12 cellular contexts compared by ENCODE assay signal in genomic region chr17:46003907-46004748, GRCh38. TPM values are rescaled to one million over a fixed set of nuclear protein-coding genes. Genes with fewer than 3 reads are reported as not detected.
A peak's percentile ranks its signal among the peaks of the same experiment; 100 is the strongest.
DNase-seq lines count a peak whose midpoint lies in the region; ATAC-seq and TF ChIP-seq lines count a peak whose summit lies in the region.
"Had no signal": no experiment of that assay in that cellular context is flagged by ENCODE, and none has a peak within 500 bp of the region (broad histone marks: within the 10 kb centered on the region; RNA-seq: fewer than 3 reads in every experiment).

No MANE protein-coding gene starts in this region.

- H3K4me3 Mint-ChIP-seq in chondrocyte (ENCODE audit: unreplicated experiment) = no peak overlapping the region
- H3K4me3 Mint-ChIP-seq: activated naive CD4-positive, alpha-beta T cell treated with anti-CD3 and anti-CD28 coated beads, Interleukin-2, amount 50 U/mL, for 24 hours had no signal

- 24 to 55% methylated on average over 5 to 6 of the region's 6 CpGs for WGBS in lower leg skin, 2 donors

- no peak overlapping the region for H3K4me3 ChIP-seq in mucosa of descending colon
- H3K4me3 ChIP-seq in lower leg skin (ENCODE audit: low read depth, poor library complexity, severe bottlenecking) = no peak overlapping the region

- H3K4me1 ChIP-seq in mucosa of descending colon (ENCODE audit: low read depth) = peaks cover 10% of the 10 kb centered on the region

- no peaks in the 10 kb centered on the region for H3K36me3 ChIP-seq in mucosa of descending colon (ENCODE audit: low read depth)

- no peaks in the 10 kb centered on the region for H3K9me3 ChIP-seq in mucosa of descending colon

- H3K4me1 Mint-ChIP-seq in chondrocyte (ENCODE audit: low read depth) = peaks cover 22% of the 10 kb centered on the region
- H3K4me1 Mint-ChIP-seq: activated naive CD4-positive, alpha-beta T cell treated with anti-CD3 and anti-CD28 coated beads, Interleukin-2, amount 50 U/mL, for 24 hours had no signal

- peak overlapping the region; percentile 32 for H3K27ac Mint-ChIP-seq in chondrocyte (ENCODE audit: unreplicated experiment)
- H3K27ac Mint-ChIP-seq: activated naive CD4-positive, alpha-beta T cell treated with anti-CD3 and anti-CD28 coated beads, Interleukin-2, amount 50 U/mL, for 24 hours had no signal

- DNase-seq in COR-L47 (lab: John Stamatoyannopoulos, UW) (peak; percentile 83), NCI-H2081 treated with DMSO at 0.1 percent for 48 hours (lab: John Stamatoyannopoulos, UW) (peak; percentile 58), chondrocyte (ENCODE audit: low spot score) (no peak), mucosa of descending colon (peak; percentile 69 to 80 (median 78)), lower leg skin (ENCODE audit: low spot score in 2 of 2) (no peak)
- DNase-seq: NCI-H187, T1000 had no signal

- TF ChIP-seq POLR2A in lower leg skin (IDR thresholded peaks at IDR 0.05) = no peak

- no peaks in the 10 kb centered on the region for H3K9me3 Mint-ChIP-seq in chondrocyte (ENCODE audit: low read depth)
- H3K9me3 Mint-ChIP-seq: activated naive CD4-positive, alpha-beta T cell treated with anti-CD3 and anti-CD28 coated beads, Interleukin-2, amount 50 U/mL, for 24 hours had no signal

- intact Hi-C loops in mucosa of descending colon (cut with DNase I, micrococcal nuclease) = loop anchor here in 1 of 2 donors (10.0 kb wide), 1 partner anchor 211 kb away; no protein-coding TSS in a partner anchor
- intact Hi-C loops in lower leg skin (cut with DNase I; ENCODE audit: low total_unique reads) = loop anchor here (5.0 kb wide), 1 partner anchor 208 kb away; no protein-coding TSS in a partner anchor

- no peaks in the 10 kb centered on the region for H3K27me3 Mint-ChIP-seq in chondrocyte (ENCODE audit: low read depth)
- H3K27me3 Mint-ChIP-seq: activated naive CD4-positive, alpha-beta T cell treated with anti-CD3 and anti-CD28 coated beads, Interleukin-2, amount 50 U/mL, for 24 hours had no signal

- H3K36me3 Mint-ChIP-seq in chondrocyte (ENCODE audit: low read depth) = no peaks in the 10 kb centered on the region
- H3K36me3 Mint-ChIP-seq: activated naive CD4-positive, alpha-beta T cell treated with anti-CD3 and anti-CD28 coated beads, Interleukin-2, amount 50 U/mL, for 24 hours had no signal

- ATAC-seq in mucosa of descending colon = peak; percentile 76
- no peak for ATAC-seq in GM21528 (IDR thresholded peaks at IDR 0.05; ENCODE audit: low FRiP score, unreplicated experiment)
- ATAC-seq in HG03342 (IDR thresholded peaks at IDR 0.05; ENCODE audit: unreplicated experiment) = no peak
- ATAC-seq in HG03159 (IDR thresholded peaks at IDR 0.05; ENCODE audit: unreplicated experiment) = no peak

- TF ChIP-seq CTCF in chondrocyte (IDR thresholded peaks at IDR 0.05) = no peak
- TF ChIP-seq CTCF in mucosa of descending colon (IDR thresholded peaks at IDR 0.05) = no peak
- TF ChIP-seq CTCF in lower leg skin (IDR thresholded peaks at IDR 0.05) = no peak

RNA-seq across cellular contexts. Expression of gene STH, which starts 5.1 kb away (rescaled TPM):
- not detected in 3 replicates for total RNA-seq in chondrocyte
- total RNA-seq in mucosa of descending colon = not detected
- not detected for total RNA-seq in lower leg skin
- total RNA-seq: osteocyte had no signal

Comparison
In these comparisons a context has a peak if more than half of its experiments do, and no peak if none do; other contexts are left out.
1. DNase-seq: peak in COR-L47 (single experiment), NCI-H2081 treated with DMSO at 0.1 percent for 48 hours (single experiment) and mucosa of descending colon (3 of 3); none in chondrocyte (single experiment) and lower leg skin (0 of 2).